ENCODE assay signal across 1 cellular context in genomic region chr9:99112750-99113417, GRCh38.
TF ChIP-seq lines count a peak whose summit lies in the region.

No MANE protein-coding gene starts in this region.

TF ChIP-seq in K562, 482 proteins besides CTCF, POLR2A, EP300 and RAD21 (continued from another document):
- TF ChIP-seq CHD7 (IDR thresholded peaks at IDR 0.05; ENCODE audit: low read depth, low read length): no peak
- TF ChIP-seq ZNF766 (CRISPR knock-in tag; conservative IDR thresholded peaks at IDR 0.05): no peak
- no peak for TF ChIP-seq GABPA (tag; conservative IDR thresholded peaks at IDR 0.05; ENCODE audit: low read depth)
- TF ChIP-seq L3MBTL2 (IDR thresholded peaks at IDR 0.05): no peak
- TF ChIP-seq CTBP1 (IDR thresholded peaks at IDR 0.05; ENCODE audit: borderline replicate concordance): peak; percentile 42
- 0 out of 2 replicates have a peak, but pooled peaks have one; percentile 19 for TF ChIP-seq ZEB2 (IDR thresholded peaks at IDR 0.05)
